In genomic region chr16:12323007-12323699, GRCh38 we compare ENCODE assay signal across 10 cellular contexts.
DNase-seq lines count a peak whose midpoint lies in the region; ATAC-seq and TF ChIP-seq lines count a peak whose summit lies in the region.
"Had no signal": no experiment of that assay in that cellular context is flagged by ENCODE, and none has a peak within 500 bp of the region (broad histone marks: within the 10 kb centered on the region; RNA-seq: fewer than 3 reads in every experiment).

No MANE protein-coding gene starts in this region.

- TF ChIP-seq CTCF in CD4-positive, alpha-beta T cell (IDR thresholded peaks at IDR 0.05): no peak
- TF ChIP-seq CTCF in neural progenitor cell (IDR thresholded peaks at IDR 0.05): no peak
- no peak for TF ChIP-seq CTCF in smooth muscle cell (IDR thresholded peaks at IDR 0.05; ENCODE audit: borderline replicate concordance, insufficient read depth, poor library complexity, severe bottlenecking)

- H3K4me2 ChIP-seq in neural progenitor cell (no peak overlapping the region), smooth muscle cell (no peak overlapping the region)
- H3K4me2 ChIP-seq: KMS-11 had no signal

- peak overlapping the region; percentile 49 for H3K27ac Mint-ChIP-seq in CD4-positive, alpha-beta T cell
- H3K27ac Mint-ChIP-seq in neural progenitor cell: no peak overlapping the region

- ATAC-seq in CD4-positive, alpha-beta T cell (ENCODE audit: poor library complexity): no peak
- peak; percentile 50 for ATAC-seq in HG02973 (IDR thresholded peaks at IDR 0.05; ENCODE audit: unreplicated experiment)
- no peak for ATAC-seq in GM21390 (IDR thresholded peaks at IDR 0.05; ENCODE audit: unreplicated experiment)
- ATAC-seq: heart left ventricle had no signal

- H3K36me3 ChIP-seq in neural progenitor cell (no peaks in the 10 kb centered on the region), smooth muscle cell (ENCODE audit: low read depth) (no peaks in the 10 kb centered on the region)
- H3K36me3 ChIP-seq: heart left ventricle had no signal

- H3K9ac ChIP-seq in neural progenitor cell (no peak overlapping the region), smooth muscle cell (ENCODE audit: low read depth) (no peak overlapping the region)
- H3K9ac ChIP-seq: KMS-11 had no signal

- no peak overlapping the region for H3K27ac ChIP-seq in CD4-positive, alpha-beta T cell (ENCODE audit: low read depth, low read length)
- H3K27ac ChIP-seq in neural progenitor cell (no peak overlapping the region), smooth muscle cell (ENCODE audit: low read depth) (no peak overlapping the region)
- H3K27ac ChIP-seq: KMS-11 had no signal

- H3F3A ChIP-seq in neural progenitor cell (ENCODE audit: low read depth) (no peaks in the 10 kb centered on the region), smooth muscle cell (ENCODE audit: low read depth) (no peaks in the 10 kb centered on the region)

- H2AFZ ChIP-seq in neural progenitor cell (replicated peaks): no peak overlapping the region
- H2AFZ ChIP-seq in smooth muscle cell (ENCODE audit: low read depth): no peak overlapping the region

- no peaks in the 10 kb centered on the region for H3K36me3 Mint-ChIP-seq in CD4-positive, alpha-beta T cell (ENCODE audit: low read depth)
- H3K36me3 Mint-ChIP-seq in neural progenitor cell: no peaks in the 10 kb centered on the region

- no peaks in the 10 kb centered on the region for H3K27me3 ChIP-seq in CD4-positive, alpha-beta T cell (ENCODE audit: control insufficient read depth, insufficient read depth, low read length)
- H3K27me3 ChIP-seq in neural progenitor cell: no peaks in the 10 kb centered on the region
- no peaks in the 10 kb centered on the region for H3K27me3 ChIP-seq in smooth muscle cell (ENCODE audit: low read depth)
- H3K27me3 ChIP-seq: heart left ventricle had no signal

- no peaks in the 10 kb centered on the region for H3K9me3 Mint-ChIP-seq in CD4-positive, alpha-beta T cell
- no peaks in the 10 kb centered on the region for H3K9me3 Mint-ChIP-seq in neural progenitor cell

- H3K4me3 ChIP-seq in neural progenitor cell (no peak overlapping the region), smooth muscle cell (no peak overlapping the region)
- H3K4me3 ChIP-seq: heart left ventricle had no signal

- CTCF ChIA-PET in CD4-positive, alpha-beta T cell (lab: Charles Lee): no interaction called here

- H3K4me1 Mint-ChIP-seq in CD4-positive, alpha-beta T cell (ENCODE audit: low read depth): peaks cover 15% of the 10 kb centered on the region
- H3K4me1 Mint-ChIP-seq in neural progenitor cell: peaks cover 37% of the 10 kb centered on the region

- intact Hi-C loops in CD4-positive, alpha-beta T cell (cut with DNase I, micrococcal nuclease): no loop called here

- WGBS in smooth muscle cell (ENCODE audit: low lambda C conversion rate): 67% methylated on average over 12 of the region's 13 CpGs

- peak in 4 of 10 experiments; percentile 4 to 30 (median 19) for DNase-seq in CD4-positive, alpha-beta T cell
- peak; percentile 3 to 33 (median 18) for DNase-seq in activated CD8-positive, alpha-beta memory T cell treated with anti-CD3 and anti-CD28 coated beads for 48 hours (ENCODE audit: low read depth in 2 of 3, low spot score in 2 of 3)
- DNase-seq in neural progenitor cell (ENCODE audit: low spot score) (peak; percentile 32), NCI-H1930 (lab: John Stamatoyannopoulos, UW) (no peak), smooth muscle cell (lab: John Stamatoyannopoulos, UW; ENCODE audit: unreplicated experiment) (no peak), AML-193 (lab: John Stamatoyannopoulos, UW) (no peak)
- DNase-seq: heart left ventricle had no signal

- H3K79me2 ChIP-seq in neural progenitor cell (ENCODE audit: low read depth): no peaks in the 10 kb centered on the region
- H3K79me2 ChIP-seq in smooth muscle cell (ENCODE audit: low read depth): no peaks in the 10 kb centered on the region

- no peaks in the 10 kb centered on the region for H4K20me1 ChIP-seq in neural progenitor cell (ENCODE audit: low read depth)
- H4K20me1 ChIP-seq in smooth muscle cell (ENCODE audit: low read depth): no peaks in the 10 kb centered on the region

- POLR2A ChIA-PET in CD4-positive, alpha-beta T cell (lab: Charles Lee): no interaction called here

- no peaks in the 10 kb centered on the region for H3K9me3 ChIP-seq in CD4-positive, alpha-beta T cell (ENCODE audit: control insufficient read depth, low read length)
- H3K9me3 ChIP-seq in neural progenitor cell (ENCODE audit: low read depth) (no peaks in the 10 kb centered on the region), smooth muscle cell (replicated peaks; ENCODE audit: low read depth) (no peaks in the 10 kb centered on the region)
- H3K9me3 ChIP-seq: heart left ventricle had no signal

- H3K4me3 Mint-ChIP-seq in CD4-positive, alpha-beta T cell: no peak overlapping the region
- peak overlapping the region; percentile 33 for H3K4me3 Mint-ChIP-seq in neural progenitor cell

- no peaks in the 10 kb centered on the region for H3K27me3 Mint-ChIP-seq in CD4-positive, alpha-beta T cell
- peaks cover 5% of the 10 kb centered on the region for H3K27me3 Mint-ChIP-seq in neural progenitor cell (ENCODE audit: insufficient read depth, low read depth)

- H3K4me1 ChIP-seq in neural progenitor cell: peaks cover 42% of the 10 kb centered on the region
- H3K4me1 ChIP-seq in smooth muscle cell (ENCODE audit: low read depth): peaks cover 3% of the 10 kb centered on the region

Comparison
In these comparisons a context has a peak if more than half of its experiments do, and no peak if none do; other contexts are left out.
1. DNase-seq: peak in activated CD8-positive, alpha-beta memory T cell treated with anti-CD3 and anti-CD28 coated beads for 48 hours (3 of 3) and neural progenitor cell (single experiment); none in NCI-H1930 (0 of 2), smooth muscle cell (single experiment) and AML-193 (0 of 2).